26 cellular contexts compared by ENCODE assay signal in the genomic region with DNA sequence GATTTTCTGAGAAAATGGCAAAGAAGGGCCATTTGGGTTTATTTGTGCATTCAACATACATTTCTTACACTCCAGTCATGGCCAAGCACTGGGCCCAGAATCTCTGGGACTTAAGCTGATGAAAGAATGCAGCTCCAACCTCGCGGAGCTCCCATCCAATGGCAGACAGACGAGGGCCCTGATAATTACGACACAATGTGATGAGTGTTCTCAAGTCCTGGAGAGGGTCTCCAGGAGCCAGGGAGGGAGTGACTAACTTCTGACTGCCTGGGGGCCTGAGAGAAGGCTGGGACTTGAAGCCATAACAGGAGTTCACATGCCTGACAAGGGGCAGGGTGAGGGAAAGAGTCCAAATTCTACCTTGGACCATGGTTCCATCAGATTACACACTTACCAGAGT. TPM values are rescaled to one million over a fixed set of nuclear protein-coding genes. Genes with fewer than 3 reads are reported as not detected.
A peak's percentile ranks its signal among the peaks of the same experiment; 100 is the strongest.
DNase-seq lines count a peak whose midpoint lies in the region; ATAC-seq, FAIRE-seq and TF ChIP-seq lines count a peak whose summit lies in the region.
"Had no signal": no experiment of that assay in that cellular context is flagged by ENCODE, and none has a peak within 500 bp of the region (broad histone marks: within the 10 kb centered on the region; RNA-seq: fewer than 3 reads in every experiment).

No MANE protein-coding gene starts in this region.

- no peaks in the 10 kb centered on the region for H3F3A ChIP-seq in neural progenitor cell (ENCODE audit: low read depth)

- H3K27me3 Mint-ChIP-seq in neural progenitor cell (ENCODE audit: insufficient read depth, low read depth) (peaks cover 8% of the 10 kb centered on the region), natural killer cell (ENCODE audit: low read depth in 2 of 2) (no peaks in the 10 kb centered on the region)

- H3K9me3 Mint-ChIP-seq in neural progenitor cell (no peaks in the 10 kb centered on the region), natural killer cell (no peaks in the 10 kb centered on the region)
- H3K9me3 Mint-ChIP-seq: CD4-positive, alpha-beta T cell; H9 had no signal

- no peaks in the 10 kb centered on the region for H3K27me3 ChIP-seq in MG63
- H3K27me3 ChIP-seq in mammary epithelial cell (ENCODE audit: insufficient read depth, low read length) = no peaks in the 10 kb centered on the region
- H3K27me3 ChIP-seq in neural progenitor cell = no peaks in the 10 kb centered on the region
- H3K27me3 ChIP-seq: BLaER1 treated with 17β-estradiol and CSF1 and Interleukin-3, amounts not matched to agents 10 nM and 100 nM; SJCRH30 had no signal

- H3K4me2 ChIP-seq in mammary epithelial cell (ENCODE audit: insufficient read depth, low read depth, low read length) = no peak overlapping the region
- H3K4me2 ChIP-seq in neural progenitor cell = no peak overlapping the region
- H3K4me2 ChIP-seq: A549; BLaER1 treated with 17β-estradiol and CSF1 and Interleukin-3, amounts not matched to agents 10 nM and 100 nM had no signal

- H2AFZ ChIP-seq in mammary epithelial cell (ENCODE audit: low read depth, low read length) (peak overlapping the region; percentile 29), neural progenitor cell (replicated peaks) (peak overlapping the region; percentile 18)
- H2AFZ ChIP-seq: GM23248 had no signal

- H3K9ac ChIP-seq in mammary epithelial cell (ENCODE audit: insufficient read depth, low read length) (no peak overlapping the region), neural progenitor cell (no peak overlapping the region)
- H3K9ac ChIP-seq: BLaER1 treated with 17β-estradiol and CSF1 and Interleukin-3, amounts not matched to agents 10 nM and 100 nM; GM23248 had no signal

- CTCF ChIA-PET in mammary epithelial cell (lab: Charles Lee; ENCODE audit: low non-redundant PET) = no interaction called here

- no peaks in the 10 kb centered on the region for H3K36me3 ChIP-seq in MG63
- no peaks in the 10 kb centered on the region for H3K36me3 ChIP-seq in mammary epithelial cell (ENCODE audit: insufficient read depth, low read length)
- no peaks in the 10 kb centered on the region for H3K36me3 ChIP-seq in neural progenitor cell
- H3K36me3 ChIP-seq: BLaER1 treated with 17β-estradiol and CSF1 and Interleukin-3, amounts not matched to agents 10 nM and 100 nM; SJCRH30 had no signal

- intact Hi-C loops in mammary epithelial cell (cut with micrococcal nuclease) = no loop called here
- intact Hi-C loops in natural killer cell (cut with micrococcal nuclease) = no loop called here

- H3K4me3 ChIP-seq in MG63 = no peak overlapping the region
- no peak overlapping the region for H3K4me3 ChIP-seq in mammary epithelial cell (replicated peaks in 1 of 3; ENCODE audit: insufficient read depth in 1 of 3, low read depth in 2 of 3, low read length in 3 of 3)
- no peak overlapping the region for H3K4me3 ChIP-seq in neural progenitor cell
- H3K4me3 ChIP-seq: A549; BLaER1 treated with 17β-estradiol and CSF1 and Interleukin-3, amounts not matched to agents 10 nM and 100 nM; GM23248; K562; SJCRH30 had no signal

- BruUV-seq in mammary epithelial cell (replicated peaks; lab: Mats Ljungman, UMichigan) = TSS peak; percentile 84

- no peaks in the 10 kb centered on the region for H3K4me1 Mint-ChIP-seq in neural progenitor cell
- H3K4me1 Mint-ChIP-seq in natural killer cell = no peaks in the 10 kb centered on the region

- no peak for FAIRE-seq in RCC 7860 (lab: Jason Lieb, UNC)
- FAIRE-seq: A549, D721Med, G401.6, HTR-8/SVneo, K562 had no signal

- ATAC-seq in natural killer cell = no peak
- ATAC-seq: A549, K562, SK-N-SH treated with all-trans-retinoic acid at 6 μM for 48 hours had no signal

- H3K9me3 ChIP-seq in MG63 (no peaks in the 10 kb centered on the region), mammary epithelial cell (replicated peaks; ENCODE audit: insufficient read depth, low read length) (no peaks in the 10 kb centered on the region), neural progenitor cell (ENCODE audit: low read depth) (no peaks in the 10 kb centered on the region)
- H3K9me3 ChIP-seq: A549, SJCRH30 had no signal

- H3K36me3 Mint-ChIP-seq in neural progenitor cell = no peaks in the 10 kb centered on the region
- no peaks in the 10 kb centered on the region for H3K36me3 Mint-ChIP-seq in natural killer cell

- in situ Hi-C loops in mammary epithelial cell (cut with MboI; ENCODE audit: low sequenced_read_pairs in 2 of 2) = no loop called here

- H3K27ac Mint-ChIP-seq in neural progenitor cell (no peak overlapping the region), natural killer cell (no peak overlapping the region)
- H3K27ac Mint-ChIP-seq: CD4-positive, alpha-beta T cell had no signal

- dilution Hi-C loops in mammary epithelial cell (cut with HindIII; ENCODE audit: low sequenced_read_pairs) = no loop called here

- DNase-seq in MG63 = peak; percentile 5
- DNase-seq in mammary epithelial cell = no peak
- peak; percentile 26 for DNase-seq in iris pigment epithelial cell (ENCODE audit: low read depth)
- DNase-seq in neural progenitor cell (ENCODE audit: low spot score) = peak; percentile 7
- no peak for DNase-seq in natural killer cell
- no peak for DNase-seq in RCC 7860 (ENCODE audit: low spot score)
- no peak for DNase-seq in T-helper 1 cell
- DNase-seq in nucleus accumbens (lab: John Stamatoyannopoulos, UW) = no peak
- DNase-seq: AML-193; CD4-positive, alpha-beta T cell; GM23248; H9; Kasumi-1; MM.1S; NCI-H1694; NCI-H2029 treated with DMSO at 0.1 percent for 48 hours; NCI-H526 treated with DMSO at 0.1 percent for 48 hours; SJCRH30 had no signal

- no peak for TF ChIP-seq CTCF in mammary epithelial cell (conservative IDR thresholded peaks at IDR 0.05 in 1 of 2, IDR thresholded peaks at IDR 0.05 in 1 of 2; ENCODE audit: extremely low read depth in 1 of 2, insufficient read depth in 1 of 2, low read depth in 1 of 2, low read length in 2 of 2)
- TF ChIP-seq CTCF in neural progenitor cell (IDR thresholded peaks at IDR 0.05) = no peak
- TF ChIP-seq CTCF in natural killer cell (IDR thresholded peaks at IDR 0.05) = no peak

- H4K20me1 ChIP-seq in mammary epithelial cell (ENCODE audit: insufficient read depth, low read length) (no peaks in the 10 kb centered on the region), neural progenitor cell (ENCODE audit: low read depth) (no peaks in the 10 kb centered on the region)
- H4K20me1 ChIP-seq: BLaER1 treated with 17β-estradiol and CSF1 and Interleukin-3, amounts not matched to agents 10 nM and 100 nM had no signal

- H3K27ac ChIP-seq in mammary epithelial cell (ENCODE audit: insufficient read depth, low read depth, low read length) = no peak overlapping the region
- no peak overlapping the region for H3K27ac ChIP-seq in neural progenitor cell
- H3K27ac ChIP-seq: A549; BLaER1 treated with 17β-estradiol and CSF1 and Interleukin-3, amounts not matched to agents 10 nM and 100 nM; GM23248; SJCRH30 had no signal

- H3K4me1 ChIP-seq in mammary epithelial cell (ENCODE audit: insufficient read depth, low read length) = peaks cover 28% of the 10 kb centered on the region
- H3K4me1 ChIP-seq in neural progenitor cell = peaks cover 5% of the 10 kb centered on the region

- no peaks in the 10 kb centered on the region for H3K79me2 ChIP-seq in mammary epithelial cell (ENCODE audit: insufficient read depth, low read length)
- no peaks in the 10 kb centered on the region for H3K79me2 ChIP-seq in neural progenitor cell (ENCODE audit: low read depth)

- 71% methylated on average over 4 of the region's 4 CpGs for WGBS in mammary epithelial cell (ENCODE audit: low coverage, missing lambda C conversion rate)

- H3K4me3 Mint-ChIP-seq in neural progenitor cell = no peak overlapping the region
- H3K4me3 Mint-ChIP-seq in natural killer cell = no peak overlapping the region
- H3K4me3 Mint-ChIP-seq: CD4-positive, alpha-beta T cell; H9 had no signal

RNA-seq across cellular contexts. Expression of a gene that starts 42.6 kb away (rescaled TPM):
- total RNA-seq in MG63 (2014; rRNA removed; shearing (Covaris generic); ENCODE audit: low replicate concordance) = 23.5 and 28.6 TPM in 2 replicates
- total RNA-seq in mammary epithelial cell (100 to 1,000 TPM in 1 of 2 donors, 10 to 100 TPM in 1; 66.2 to 108 TPM), neural progenitor cell (ENCODE audit: low replicate concordance) (not detected in 2 replicates), natural killer cell (not detected)
- polyA plus RNA-seq in mammary epithelial cell = 103 TPM
- 179 TPM for polyA minus RNA-seq in mammary epithelial cell
- total RNA-seq: CD4-positive, alpha-beta T cell; H9; K562; NCI-H460; SJCRH30 had no signal
- polyA plus RNA-seq: K562 had no signal

Comparison
In these comparisons a context has a peak if more than half of its experiments do, and no peak if none do; other contexts are left out.
1. DNase-seq: peak in MG63 (single experiment), iris pigment epithelial cell (single experiment) and neural progenitor cell (single experiment); none in mammary epithelial cell (single experiment), natural killer cell (single experiment), RCC 7860 (single experiment), T-helper 1 cell (0 of 5) and nucleus accumbens (0 of 56).
2. RNA of a gene that starts 42.6 kb away (total RNA-seq): 66.2 to 108 TPM in mammary epithelial cell and 23.5 to 28.6 TPM in MG63; not detected in neural progenitor cell and not detected in natural killer cell; every median in the first group is over 10 times any median in the second.